Comparison of ENCODE assay signal across 9 cellular contexts in the genomic region with DNA sequence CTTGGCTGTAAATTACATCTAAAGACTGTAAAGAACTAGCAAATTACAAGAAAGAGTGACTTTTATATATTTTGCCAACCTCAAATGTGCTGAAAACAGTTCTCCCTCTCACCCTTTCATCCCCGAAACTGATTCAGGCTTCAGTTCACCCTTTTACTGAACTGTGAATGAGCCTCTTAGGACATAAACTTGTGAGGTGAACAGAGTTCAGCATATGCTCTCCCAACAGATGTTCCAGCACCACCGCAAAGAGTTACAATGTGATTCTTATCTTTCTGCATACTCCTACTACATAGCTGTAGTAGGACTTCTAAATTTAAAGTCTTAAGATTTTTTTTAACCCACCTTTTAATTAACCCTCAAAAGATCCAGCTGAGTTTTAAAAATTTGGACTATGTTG. TPM values are rescaled to one million over a fixed set of nuclear protein-coding genes. Genes with fewer than 3 reads are reported as not detected.
DNase-seq lines count a peak whose midpoint lies in the region; ATAC-seq and TF ChIP-seq lines count a peak whose summit lies in the region.
"Had no signal": no experiment of that assay in that cellular context is flagged by ENCODE, and none has a peak within 500 bp of the region (broad histone marks: within the 10 kb centered on the region; RNA-seq: fewer than 3 reads in every experiment).

No MANE protein-coding gene starts in this region.

- no peak for TF ChIP-seq POLR2A in heart left ventricle (IDR thresholded peaks at IDR 0.05)

- H3K27ac ChIP-seq in heart left ventricle = peak overlapping the region in 3 of 12 donors; percentile 99
- peak overlapping the region; percentile 97 for H3K27ac ChIP-seq in upper lobe of right lung

- H3K27me3 ChIP-seq in heart left ventricle = no peaks in the 10 kb centered on the region
- no peaks in the 10 kb centered on the region for H3K27me3 ChIP-seq in upper lobe of right lung

- intact Hi-C loops in heart left ventricle (cut with DNase I) = loop anchor here in 6 of 10 donors (5.0 to 10.0 kb wide), 6 partner anchors 46 to 334 kb away; a partner anchor contains a TSS
- intact Hi-C loops in left cardiac atrium (cut with DNase I) = loop anchor here (5.0 kb wide), 2 partner anchors 69 to 94 kb away; no protein-coding TSS in a partner anchor
- intact Hi-C loops in upper lobe of right lung (cut with DNase I) = no loop called here

- H3K9me3 Mint-ChIP-seq in activated naive CD4-positive, alpha-beta T cell treated with anti-CD3 and anti-CD28 coated beads, Interleukin-2, amount 50 U/mL, for 72 hours = no peaks in the 10 kb centered on the region

- H3K36me3 Mint-ChIP-seq in activated naive CD4-positive, alpha-beta T cell treated with anti-CD3 and anti-CD28 coated beads, Interleukin-2, amount 50 U/mL, for 72 hours = peaks cover 15 to 22% of the 10 kb centered on the region in 2 donors

- no peak for ATAC-seq in heart left ventricle
- ATAC-seq in left cardiac atrium = no peak
- no peak for ATAC-seq in activated naive CD4-positive, alpha-beta T cell treated with anti-CD3 and anti-CD28 coated beads, Interleukin-2, amount 50 U/mL, for 72 hours
- ATAC-seq in upper lobe of right lung = no peak
- ATAC-seq in HG02973 (IDR thresholded peaks at IDR 0.05; ENCODE audit: unreplicated experiment) = no peak
- ATAC-seq in HG02610 (IDR thresholded peaks at IDR 0.05; ENCODE audit: unreplicated experiment) = no peak

- TF ChIP-seq CTCF in heart left ventricle (IDR thresholded peaks at IDR 0.05) = no peak
- TF ChIP-seq CTCF in upper lobe of right lung (IDR thresholded peaks at IDR 0.05) = no peak

- 23 to 43% (median 32%) methylated on average over 2 of the region's 2 CpGs for WGBS in heart left ventricle, 4 donors

- no peaks in the 10 kb centered on the region for H3K36me3 ChIP-seq in heart left ventricle
- no peaks in the 10 kb centered on the region for H3K36me3 ChIP-seq in upper lobe of right lung

- DNase-seq in heart left ventricle = no peak
- no peak for DNase-seq in left cardiac atrium
- no peak for DNase-seq in activated naive CD4-positive, alpha-beta T cell treated with anti-CD3 and anti-CD28 coated beads, Interleukin-2, amount 50 U/mL, for 72 hours (ENCODE audit: low spot score in 2 of 2)
- peak; percentile 9 for DNase-seq in kidney tubule cell (ENCODE audit: low spot score)
- DNase-seq in upper lobe of right lung = no peak
- no peak for DNase-seq in SW 1271 (lab: John Stamatoyannopoulos, UW)
- DNase-seq: NCI-H1048 had no signal

- peaks cover 0 to 28% (median 16%) of the 10 kb centered on the region in 12 donors for H3K4me1 ChIP-seq in heart left ventricle
- peaks cover 8% of the 10 kb centered on the region for H3K4me1 ChIP-seq in upper lobe of right lung

- H3K4me3 ChIP-seq in heart left ventricle (peak overlapping the region in 11 of 12 donors; percentile 65 to 98 (median 95)), upper lobe of right lung (peak overlapping the region; percentile 95)

- H3K9me3 ChIP-seq in heart left ventricle = no peaks in the 10 kb centered on the region
- H3K9me3 ChIP-seq in upper lobe of right lung = no peaks in the 10 kb centered on the region

- H3K27ac Mint-ChIP-seq in activated naive CD4-positive, alpha-beta T cell treated with anti-CD3 and anti-CD28 coated beads, Interleukin-2, amount 50 U/mL, for 72 hours = peak overlapping the region; percentile 87 to 95

RNA-seq across cellular contexts. Expression of a gene that starts 1.2 kb away (rescaled TPM):
- total RNA-seq in heart left ventricle (10 to 100 TPM; 11.2 to 27.5 (median 18.9) TPM), left cardiac atrium (10 to 100 TPM; 19.0 to 24.1 TPM), upper lobe of right lung (36.6 TPM)
- 10 to 100 TPM in 1 of 2 donors, 1 to 10 TPM in 1; 5.6 to 13.3 TPM for polyA plus RNA-seq in heart left ventricle
- 10 to 100 TPM; 33.8 to 66.0 TPM for total RNA-seq in activated naive CD4-positive, alpha-beta T cell treated with anti-CD3 and anti-CD28 coated beads, Interleukin-2, amount 50 U/mL, for 72 hours
